In genomic region chr6:143040018-143040417, GRCh38 we compare ENCODE assay signal across 1 cellular context.
TF ChIP-seq lines count a peak whose summit lies in the region.

No MANE protein-coding gene starts in this region.

TF ChIP-seq in K562, 482 proteins besides CTCF, POLR2A, EP300 and RAD21 (continued from another document):
- TF ChIP-seq ZNF407 (IDR thresholded peaks at IDR 0.05; ENCODE audit: low read depth): no peak
- no peak for TF ChIP-seq CBX5 (IDR thresholded peaks at IDR 0.05; ENCODE audit: borderline replicate concordance, low read depth)
- no peak for TF ChIP-seq HMG20A (CRISPR knock-in tag; conservative IDR thresholded peaks at IDR 0.05)
- TF ChIP-seq SP1 (CRISPR knock-in tag; IDR thresholded peaks at IDR 0.05): no peak
- no peak for TF ChIP-seq ZNF699 (CRISPR knock-in tag; IDR thresholded peaks at IDR 0.05; ENCODE audit: insufficient replicate concordance)
- TF ChIP-seq HES1 (IDR thresholded peaks at IDR 0.05; ENCODE audit: low read depth): no peak
